8 cellular contexts compared by ENCODE assay signal in genomic region chrX:53422915-53423268, GRCh38. TPM values are rescaled to one million over a fixed set of nuclear protein-coding genes. Genes with fewer than 3 reads are reported as not detected.
A peak's percentile ranks its signal among the peaks of the same experiment; 100 is the strongest.
DNase-seq lines count a peak whose midpoint lies in the region; ATAC-seq lines count a peak whose summit lies in the region.

No MANE protein-coding gene starts in this region.

- H3K4me1 ChIP-seq in thymus (ENCODE audit: control insufficient read depth, insufficient read depth, low read length): peaks cover 11% of the 10 kb centered on the region

- H3K9me3 Mint-ChIP-seq in activated CD8-positive, alpha-beta memory T cell treated with anti-CD3 and anti-CD28 coated beads, Interleukin-2, amount 10 ng/mL, durations not matched to agents 7 days and 5 days (ENCODE audit: low read depth): no peaks in the 10 kb centered on the region

- H3K9me3 ChIP-seq in thymus (ENCODE audit: control insufficient read depth): no peaks in the 10 kb centered on the region

- peak overlapping the region; percentile 92 for H3K4me3 Mint-ChIP-seq in activated CD8-positive, alpha-beta memory T cell treated with anti-CD3 and anti-CD28 coated beads, Interleukin-2, amount 10 ng/mL, durations not matched to agents 7 days and 5 days

- H3K27me3 Mint-ChIP-seq in activated CD8-positive, alpha-beta memory T cell treated with anti-CD3 and anti-CD28 coated beads, Interleukin-2, amount 10 ng/mL, durations not matched to agents 7 days and 5 days: no peaks in the 10 kb centered on the region

- H3K4me1 Mint-ChIP-seq in activated CD8-positive, alpha-beta memory T cell treated with anti-CD3 and anti-CD28 coated beads, Interleukin-2, amount 10 ng/mL, durations not matched to agents 7 days and 5 days: peaks cover 24% of the 10 kb centered on the region

- 23% methylated on average over 14 of the region's 14 CpGs for WGBS in thymus

- no peaks in the 10 kb centered on the region for H3K36me3 ChIP-seq in thymus (ENCODE audit: control insufficient read depth, insufficient read depth)

- H3K27ac ChIP-seq in angular gyrus (ENCODE audit: low read depth, low read length) (peak overlapping the region; percentile 30), thymus (ENCODE audit: low read depth) (no peak overlapping the region)

- H3K36me3 Mint-ChIP-seq in activated CD8-positive, alpha-beta memory T cell treated with anti-CD3 and anti-CD28 coated beads, Interleukin-2, amount 10 ng/mL, durations not matched to agents 7 days and 5 days: peaks cover 16% of the 10 kb centered on the region

- ATAC-seq in activated CD8-positive, alpha-beta memory T cell treated with anti-CD3 and anti-CD28 coated beads, Interleukin-2, amount 10 ng/mL, durations not matched to agents 7 days and 5 days: no peak
- ATAC-seq in left colon (peak; percentile 4), HG02970 (IDR thresholded peaks at IDR 0.05; ENCODE audit: low FRiP score, unreplicated experiment) (no peak)

- no peak for DNase-seq in activated CD8-positive, alpha-beta memory T cell treated with anti-CD3 and anti-CD28 coated beads, Interleukin-2, amount 10 ng/mL, durations not matched to agents 7 days and 5 days
- no peak for DNase-seq in activated CD8-positive, alpha-beta memory T cell treated with anti-CD3 and anti-CD28 coated beads, Interleukin-2, amount 50 U/mL, for 4 hours
- DNase-seq in left colon (no peak), AG20443 (ENCODE audit: low spot score) (no peak)
- no peak for DNase-seq in stimulated activated CD4-positive, alpha-beta T cell treated with anti-CD3 and anti-CD28 coated beads, Interleukin-15, amount 100 ng/mL, for 24 hours

- H3K4me3 ChIP-seq in thymus (ENCODE audit: low read length): peak overlapping the region; percentile 78

- CTCF ChIA-PET in activated CD8-positive, alpha-beta memory T cell treated with anti-CD3 and anti-CD28 coated beads, Interleukin-2, amount 10 ng/mL, durations not matched to agents 7 days and 5 days (lab: Charles Lee): interaction anchor here (0.9 to 2.6 kb wide), 7 partner anchors 8 to 110 kb away, joined by 3 to 13 read pairs (median 6); partner anchors contain the start of gene HSD17B10

- no peaks in the 10 kb centered on the region for H3K27me3 ChIP-seq in thymus (ENCODE audit: control insufficient read depth, insufficient read depth)

- intact Hi-C loops in left colon (cut with DNase I, micrococcal nuclease): no loop called here

- peak overlapping the region; percentile 93 for H3K27ac Mint-ChIP-seq in activated CD8-positive, alpha-beta memory T cell treated with anti-CD3 and anti-CD28 coated beads, Interleukin-2, amount 10 ng/mL, durations not matched to agents 7 days and 5 days

RNA-seq across cellular contexts. Expression of gene RIBC1, which starts 0.2 kb away (rescaled TPM):
- total RNA-seq in activated CD8-positive, alpha-beta memory T cell treated with anti-CD3 and anti-CD28 coated beads, Interleukin-2, amount 10 ng/mL, durations not matched to agents 7 days and 5 days: 1 to 10 TPM in 1 of 2 experiments, under 1 TPM in 1; 0.61 to 1.1 TPM
- total RNA-seq in left colon: under 1 TPM; 0.47 to 0.85 TPM
- 1.8 TPM for polyA plus RNA-seq in thymus

RNA-seq across cellular contexts. Expression of gene SMC1A, which starts 0.4 kb away (rescaled TPM):
- 100 to 1,000 TPM; 159 to 171 TPM for total RNA-seq in activated CD8-positive, alpha-beta memory T cell treated with anti-CD3 and anti-CD28 coated beads, Interleukin-2, amount 10 ng/mL, durations not matched to agents 7 days and 5 days
- total RNA-seq in left colon: 10 to 100 TPM; 53.8 to 63.0 TPM
- 9.6 TPM for polyA plus RNA-seq in thymus

RNA-seq across cellular contexts. Expression of gene HSD17B10, which starts 11.3 kb away (rescaled TPM):
- 100 to 1,000 TPM; 111 to 147 TPM for total RNA-seq in activated CD8-positive, alpha-beta memory T cell treated with anti-CD3 and anti-CD28 coated beads, Interleukin-2, amount 10 ng/mL, durations not matched to agents 7 days and 5 days
- 10 to 100 TPM; 59.2 to 74.2 TPM for total RNA-seq in left colon
- 51.7 TPM for polyA plus RNA-seq in thymus
